ENCODE assay signal across 13 cellular contexts in genomic region chr2:128172191-128172590, GRCh38.
DNase-seq lines count a peak whose midpoint lies in the region; ATAC-seq and TF ChIP-seq lines count a peak whose summit lies in the region.
"Had no signal": no experiment of that assay in that cellular context is flagged by ENCODE, and none has a peak within 500 bp of the region (broad histone marks: within the 10 kb centered on the region; RNA-seq: fewer than 3 reads in every experiment).

No MANE protein-coding gene starts in this region.

- intact Hi-C loops in esophagus muscularis mucosa (cut with DNase I) = no loop called here

- no peak for ATAC-seq in HG03342 (IDR thresholded peaks at IDR 0.05; ENCODE audit: unreplicated experiment)
- no peak for ATAC-seq in GM18511 (IDR thresholded peaks at IDR 0.05; ENCODE audit: unreplicated experiment)

- H3K27ac ChIP-seq in esophagus muscularis mucosa (replicated peaks in 1 of 4) = no peak overlapping the region
- no peak overlapping the region for H3K27ac ChIP-seq in osteoblast (ENCODE audit: low read depth, low read length)
- H3K27ac ChIP-seq: 22Rv1, epithelial cell of prostate had no signal

- TF ChIP-seq CTCF in esophagus muscularis mucosa (IDR thresholded peaks at IDR 0.05) (peak in 2 of 3 experiments; percentile 24 to 27), osteoblast (IDR thresholded peaks at IDR 0.05; ENCODE audit: extremely low read depth, low read depth, low read length) (peak; percentile 32)

- TF ChIP-seq POLR2A in esophagus muscularis mucosa (IDR thresholded peaks at IDR 0.05; ENCODE audit: low read depth) = no peak

- H3K4me3 ChIP-seq in NT2/D1 (ENCODE audit: insufficient read length, low read depth) (no peak overlapping the region), esophagus muscularis mucosa (no peak overlapping the region), osteoblast (ENCODE audit: insufficient read depth, low read length) (no peak overlapping the region)

- WGBS in esophagus muscularis mucosa = 83% methylated on average over 5 of the region's 5 CpGs

- H4K20me1 ChIP-seq in osteoblast (ENCODE audit: insufficient read depth, low read length) = no peaks in the 10 kb centered on the region

- H2AFZ ChIP-seq in osteoblast (ENCODE audit: low read length) = no peak overlapping the region

- no peaks in the 10 kb centered on the region for H3K27me3 ChIP-seq in NT2/D1 (ENCODE audit: insufficient read depth, insufficient read length)
- no peaks in the 10 kb centered on the region for H3K27me3 ChIP-seq in esophagus muscularis mucosa
- H3K27me3 ChIP-seq in osteoblast (ENCODE audit: insufficient read depth, low read length) = no peaks in the 10 kb centered on the region

- DNase-seq in DMS 273 (lab: John Stamatoyannopoulos, UW; ENCODE audit: unreplicated experiment) (peak; percentile 35), DMS 273 treated with DMSO at 0.1 percent for 48 hours (lab: John Stamatoyannopoulos, UW) (no peak), NT2/D1 (ENCODE audit: low read depth, low spot score) (peak; percentile 13), esophagus muscularis mucosa (ENCODE audit: extremely low spot score) (no peak), osteoblast (ENCODE audit: insufficient read length, low spot score, missing footprints) (no peak), NAMALWA (ENCODE audit: low spot score) (no peak)
- DNase-seq: activated naive CD4-positive, alpha-beta T cell treated with anti-CD3 and anti-CD28 coated beads, Interleukin-2, amount 10 ng/mL, durations not matched to agents 7 days and 5 days; NCI-H2227 treated with DMSO at 0.1 percent for 48 hours; substantia nigra had no signal

- no peak overlapping the region for H3K4me2 ChIP-seq in osteoblast (ENCODE audit: insufficient read depth, low read length)

- H3K79me2 ChIP-seq in osteoblast (ENCODE audit: insufficient read depth, low read length) = no peaks in the 10 kb centered on the region

- H3K9ac ChIP-seq in NT2/D1 (ENCODE audit: insufficient read length, low read depth) = no peak overlapping the region

- peaks cover 81% of the 10 kb centered on the region for H3K36me3 ChIP-seq in NT2/D1 (ENCODE audit: insufficient read depth, insufficient read length, low read length)
- peaks cover 52 to 94% (median 79%) of the 10 kb centered on the region in 4 donors for H3K36me3 ChIP-seq in esophagus muscularis mucosa
- H3K36me3 ChIP-seq in osteoblast (ENCODE audit: insufficient read depth, low read length) = peaks cover 72% of the 10 kb centered on the region

- H3K4me1 ChIP-seq in NT2/D1 (ENCODE audit: insufficient read depth, insufficient read length) = no peaks in the 10 kb centered on the region
- H3K4me1 ChIP-seq in esophagus muscularis mucosa = no peaks in the 10 kb centered on the region
- no peaks in the 10 kb centered on the region for H3K4me1 ChIP-seq in osteoblast (ENCODE audit: insufficient read depth, low read length)

- H3K9me3 ChIP-seq in NT2/D1 (ENCODE audit: insufficient read depth, low read length) (no peaks in the 10 kb centered on the region), esophagus muscularis mucosa (no peaks in the 10 kb centered on the region), osteoblast (ENCODE audit: low read depth, low read length) (no peaks in the 10 kb centered on the region)

- no peak for TF ChIP-seq EP300 in esophagus muscularis mucosa (IDR thresholded peaks at IDR 0.05)

Comparison
In these comparisons a context has a peak if more than half of its experiments do, and no peak if none do; other contexts are left out.
1. DNase-seq: peak in DMS 273 (single experiment) and NT2/D1 (single experiment); none in DMS 273 treated with DMSO at 0.1 percent for 48 hours (single experiment), esophagus muscularis mucosa (single experiment), osteoblast (single experiment) and NAMALWA (single experiment).